20 cellular contexts compared by ENCODE assay signal in genomic region chr11:7490054-7490453, GRCh38. TPM values are rescaled to one million over a fixed set of nuclear protein-coding genes. Genes with fewer than 3 reads are reported as not detected.
DNase-seq lines count a peak whose midpoint lies in the region; ATAC-seq and TF ChIP-seq lines count a peak whose summit lies in the region.
"Had no signal": no experiment of that assay in that cellular context is flagged by ENCODE, and none has a peak within 500 bp of the region (broad histone marks: within the 10 kb centered on the region; RNA-seq: fewer than 3 reads in every experiment).

No MANE protein-coding gene starts in this region.

- H3K36me3 Mint-ChIP-seq in activated naive CD8-positive, alpha-beta T cell treated with anti-CD3 and anti-CD28 coated beads for 36 hours: no peaks in the 10 kb centered on the region
- H3K36me3 Mint-ChIP-seq: activated CD8-positive, alpha-beta memory T cell treated with anti-CD3 and anti-CD28 coated beads, Interleukin-2, amount 10 ng/mL, durations not matched to agents 7 days and 5 days; brain had no signal

- H3K4me1 ChIP-seq in fibroblast of lung (ENCODE audit: control insufficient read depth, extremely low read depth, insufficient read depth, low read length): peaks cover 12% of the 10 kb centered on the region
- H3K4me1 ChIP-seq in trophoblast cell (ENCODE audit: control insufficient read depth in 1 of 2, insufficient read depth in 2 of 2, low read length in 2 of 2): peaks cover 9 to 13% of the 10 kb centered on the region in 2 experiments

- H3K27ac ChIP-seq in fibroblast of lung (ENCODE audit: insufficient read depth, low read length) (peak overlapping the region; percentile 66), trophoblast cell (ENCODE audit: low read depth, low read length) (no peak overlapping the region)
- H3K27ac ChIP-seq: neutrophil had no signal

- H4K20me1 ChIP-seq in fibroblast of lung (ENCODE audit: control insufficient read depth, extremely low read depth, insufficient read depth, low read length): no peaks in the 10 kb centered on the region

- no CpG with 5 or more reads among the region's 4 CpGs for WGBS in trophoblast cell (ENCODE audit: extremely low coverage, insufficient coverage, insufficient read length)

- peaks cover 11% of the 10 kb centered on the region for H3K79me2 ChIP-seq in fibroblast of lung (ENCODE audit: control insufficient read depth, insufficient read depth, low read length)
- no peaks in the 10 kb centered on the region for H3K79me2 ChIP-seq in trophoblast cell (ENCODE audit: control insufficient read depth, insufficient read depth, low read length, poor library complexity)

- ATAC-seq in HG03520 (IDR thresholded peaks at IDR 0.05; ENCODE audit: unreplicated experiment): no peak
- ATAC-seq: activated CD8-positive, alpha-beta memory T cell treated with anti-CD3 and anti-CD28 coated beads, Interleukin-2, amount 10 ng/mL, durations not matched to agents 7 days and 5 days had no signal

- DNase-seq in EL: peak; percentile 91
- DNase-seq in NCI-H226: peak; percentile 85
- peak; percentile 8 to 76 for DNase-seq in fibroblast of lung (ENCODE audit: low read depth in 2 of 2)
- DNase-seq in trophoblast cell: peak; percentile 38 to 75
- DNase-seq in activated naive CD8-positive, alpha-beta T cell treated with anti-CD3 and anti-CD28 coated beads for 36 hours: no peak
- no peak for DNase-seq in NCI-H1105 treated with DMSO at 0.1 percent for 48 hours (lab: John Stamatoyannopoulos, UW)
- no peak for DNase-seq in SKM-1 treated with dmso at 0.1 percent for 144 hours (lab: John Stamatoyannopoulos, UW; ENCODE audit: unreplicated experiment)
- DNase-seq: activated CD8-positive, alpha-beta memory T cell treated with anti-CD3 and anti-CD28 coated beads, Interleukin-2, amount 10 ng/mL, durations not matched to agents 7 days and 5 days; activated gamma-delta T cell; C1 segment of cervical spinal cord; DMS79 treated with DMSO at 0.1 percent for 48 hours; effector CD4-positive, alpha-beta T cell; KG1; midbrain; NCI-H146; NCI-H510A had no signal

- H4K12ac ChIP-seq in trophoblast cell (ENCODE audit: low read depth, low read length): no peak overlapping the region

- H3K9ac ChIP-seq in fibroblast of lung (ENCODE audit: insufficient read depth, low read length): no peak overlapping the region
- H3K9ac ChIP-seq in trophoblast cell (ENCODE audit: low read length): no peak overlapping the region

- H2BK5ac ChIP-seq in trophoblast cell (ENCODE audit: low read depth, low read length, poor library complexity): no peak overlapping the region

- no peak overlapping the region for H3K18ac ChIP-seq in trophoblast cell (ENCODE audit: low read length)

- no peak overlapping the region for H3K4me3 ChIP-seq in fibroblast of lung (replicated peaks in 1 of 4; ENCODE audit: control extremely low read depth in 1 of 4, insufficient read depth in 1 of 4, low read depth in 3 of 4, low read length in 4 of 4)
- no peak overlapping the region for H3K4me3 ChIP-seq in trophoblast cell (ENCODE audit: low read depth, low read length)

- H3K4me3 Mint-ChIP-seq in activated naive CD8-positive, alpha-beta T cell treated with anti-CD3 and anti-CD28 coated beads for 36 hours: no peak overlapping the region
- H3K4me3 Mint-ChIP-seq: activated CD8-positive, alpha-beta memory T cell treated with anti-CD3 and anti-CD28 coated beads, Interleukin-2, amount 10 ng/mL, durations not matched to agents 7 days and 5 days; brain had no signal

- H4K8ac ChIP-seq in trophoblast cell (ENCODE audit: low read depth, low read length): no peak overlapping the region

- no peak overlapping the region for H3K27ac Mint-ChIP-seq in activated naive CD8-positive, alpha-beta T cell treated with anti-CD3 and anti-CD28 coated beads for 36 hours
- H3K27ac Mint-ChIP-seq: activated CD8-positive, alpha-beta memory T cell treated with anti-CD3 and anti-CD28 coated beads, Interleukin-2, amount 10 ng/mL, durations not matched to agents 7 days and 5 days; brain had no signal

- H3K9me3 ChIP-seq in fibroblast of lung (ENCODE audit: control insufficient read depth, insufficient read depth, low read depth, low read length) (no peaks in the 10 kb centered on the region), trophoblast cell (ENCODE audit: insufficient read depth, low read depth, low read length) (no peaks in the 10 kb centered on the region)
- H3K9me3 ChIP-seq: neutrophil had no signal

- H2BK12ac ChIP-seq in trophoblast cell (ENCODE audit: low read length): no peak overlapping the region

- no peak overlapping the region for H4K91ac ChIP-seq in trophoblast cell (ENCODE audit: low read depth, low read length)

- no peaks in the 10 kb centered on the region for H3K27me3 Mint-ChIP-seq in activated naive CD8-positive, alpha-beta T cell treated with anti-CD3 and anti-CD28 coated beads for 36 hours

- no peak overlapping the region for H2AK5ac ChIP-seq in trophoblast cell (ENCODE audit: low read length)

- no peak overlapping the region for H3K23ac ChIP-seq in trophoblast cell (ENCODE audit: low read length)

- H3K4ac ChIP-seq in trophoblast cell (ENCODE audit: low read depth, low read length): no peak overlapping the region

- peak overlapping the region; percentile 10 for H2AFZ ChIP-seq in fibroblast of lung (ENCODE audit: low read length)
- H2AFZ ChIP-seq in trophoblast cell (ENCODE audit: insufficient read depth, low read length, poor library complexity): no peak overlapping the region

- H2BK120ac ChIP-seq in trophoblast cell (ENCODE audit: insufficient read depth, low read length, poor library complexity): no peak overlapping the region

- no peak overlapping the region for H3K14ac ChIP-seq in trophoblast cell (ENCODE audit: low read length)

- H3K36me3 ChIP-seq in fibroblast of lung (ENCODE audit: control insufficient read depth, insufficient read depth, low read length): peaks cover 3% of the 10 kb centered on the region
- H3K36me3 ChIP-seq in trophoblast cell (ENCODE audit: control insufficient read depth in 1 of 2, insufficient read depth in 2 of 2, low read length in 2 of 2): no peaks in the 10 kb centered on the region
- H3K36me3 ChIP-seq: neutrophil had no signal

- H3K4me1 Mint-ChIP-seq in activated naive CD8-positive, alpha-beta T cell treated with anti-CD3 and anti-CD28 coated beads for 36 hours: peaks cover 2% of the 10 kb centered on the region
- H3K4me1 Mint-ChIP-seq: activated CD8-positive, alpha-beta memory T cell treated with anti-CD3 and anti-CD28 coated beads, Interleukin-2, amount 10 ng/mL, durations not matched to agents 7 days and 5 days had no signal

- no peak for TF ChIP-seq CTCF in fibroblast of lung (conservative IDR thresholded peaks at IDR 0.05 in 1 of 2, IDR thresholded peaks at IDR 0.05 in 1 of 2; ENCODE audit: low read depth in 1 of 2, low read length in 2 of 2)

- no peaks in the 10 kb centered on the region for H3K9me3 Mint-ChIP-seq in activated naive CD8-positive, alpha-beta T cell treated with anti-CD3 and anti-CD28 coated beads for 36 hours
- H3K9me3 Mint-ChIP-seq: brain had no signal

- H3K4me2 ChIP-seq in fibroblast of lung (ENCODE audit: extremely low read depth, insufficient read depth, low read length): peak overlapping the region; percentile 59
- H3K4me2 ChIP-seq in trophoblast cell (ENCODE audit: low read length): no peak overlapping the region

- H3K27me3 ChIP-seq in fibroblast of lung (ENCODE audit: control insufficient read depth, insufficient read depth, low read length) (no peaks in the 10 kb centered on the region), trophoblast cell (ENCODE audit: insufficient read depth, low read length) (no peaks in the 10 kb centered on the region)
- H3K27me3 ChIP-seq: neutrophil had no signal

- H3K79me1 ChIP-seq in trophoblast cell (ENCODE audit: low read length): peaks cover 4% of the 10 kb centered on the region

RNA-seq across cellular contexts. Expression of gene OLFML1, which starts 4.7 kb away (rescaled TPM):
- 20.0 and 22.8 TPM in 2 replicates for total RNA-seq in fibroblast of lung
- polyA plus RNA-seq in fibroblast of lung: 24.4 and 183 TPM in 2 replicates
- polyA plus RNA-seq in fibroblast of lung (2012): 14.1 and 108 TPM in 2 replicates
- polyA minus RNA-seq in fibroblast of lung (ENCODE audit: low replicate concordance): 74.4 and 223 TPM in 2 replicates
- polyA plus RNA-seq in trophoblast cell (2013): 2.4 TPM in 2 replicates
- not detected for total RNA-seq in activated naive CD8-positive, alpha-beta T cell treated with anti-CD3 and anti-CD28 coated beads for 36 hours
- total RNA-seq: activated CD8-positive, alpha-beta memory T cell treated with anti-CD3 and anti-CD28 coated beads, Interleukin-2, amount 10 ng/mL, durations not matched to agents 7 days and 5 days; OCI-LY7 had no signal

RNA-seq across cellular contexts. Expression of gene PPFIBP2, which starts 23.7 kb away (rescaled TPM):
- 31.3 and 38.8 TPM in 2 replicates for total RNA-seq in fibroblast of lung
- 8.6 and 11.4 TPM in 2 replicates for polyA plus RNA-seq in fibroblast of lung
- 7.6 and 8.7 TPM in 2 replicates for polyA plus RNA-seq in fibroblast of lung (2012)
- polyA minus RNA-seq in fibroblast of lung (ENCODE audit: low replicate concordance): 16.2 and 29.3 TPM in 2 replicates
- polyA plus RNA-seq in trophoblast cell (2013): 23.3 and 24.1 TPM in 2 replicates
- 10 to 100 TPM; 18.6 to 18.7 TPM for total RNA-seq in activated naive CD8-positive, alpha-beta T cell treated with anti-CD3 and anti-CD28 coated beads for 36 hours

Comparison
In these comparisons a context has a peak if more than half of its experiments do, and no peak if none do; other contexts are left out.
1. DNase-seq: peak in EL (single experiment), NCI-H226 (single experiment), fibroblast of lung (2 of 2) and trophoblast cell (2 of 2); none in activated naive CD8-positive, alpha-beta T cell treated with anti-CD3 and anti-CD28 coated beads for 36 hours (single experiment), NCI-H1105 treated with DMSO at 0.1 percent for 48 hours (single experiment) and SKM-1 treated with dmso at 0.1 percent for 144 hours (single experiment).
2. RNA of gene OLFML1, which starts 4.7 kb away (total RNA-seq): 20.0 to 22.8 TPM in fibroblast of lung; not detected in activated naive CD8-positive, alpha-beta T cell treated with anti-CD3 and anti-CD28 coated beads for 36 hours; every median in the first group is over 10 times any median in the second.